ENCODE assay signal across 16 cellular contexts in the genomic region with DNA sequence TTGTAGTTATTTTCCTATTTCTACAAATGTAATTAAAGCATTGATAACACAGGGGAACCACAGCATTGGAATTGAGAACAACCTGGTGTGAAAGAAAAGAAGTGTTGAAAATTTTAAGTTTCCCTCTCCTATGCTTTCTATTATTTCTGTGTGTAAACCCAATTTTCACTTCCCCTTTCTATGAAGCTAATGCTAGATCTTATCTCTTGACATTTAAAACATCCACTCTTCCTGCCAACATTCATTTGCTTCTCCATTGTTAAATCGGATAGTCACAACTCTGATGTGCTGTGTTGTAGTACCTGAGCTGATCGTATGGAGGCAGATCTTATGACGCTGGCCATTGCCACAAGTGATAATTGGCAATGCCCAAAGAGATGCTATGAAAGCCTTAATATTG.
DNase-seq lines count a peak whose midpoint lies in the region; ATAC-seq and TF ChIP-seq lines count a peak whose summit lies in the region.
"Had no signal": no experiment of that assay in that cellular context is flagged by ENCODE, and none has a peak within 500 bp of the region (broad histone marks: within the 10 kb centered on the region; RNA-seq: fewer than 3 reads in every experiment).

No MANE protein-coding gene starts in this region.

- H3K27ac ChIP-seq in osteoblast (ENCODE audit: low read depth, low read length) (peak overlapping the region; percentile 7), left ventricle myocardium inferior (replicated peaks) (no peak overlapping the region)
- H3K27ac ChIP-seq: esophagus squamous epithelium had no signal

- no peak for TF ChIP-seq CTCF in osteoblast (IDR thresholded peaks at IDR 0.05; ENCODE audit: extremely low read depth, low read depth, low read length)
- no peak for TF ChIP-seq CTCF in left ventricle myocardium inferior (IDR thresholded peaks at IDR 0.05; ENCODE audit: borderline replicate concordance)

- peaks cover 18% of the 10 kb centered on the region for H4K20me1 ChIP-seq in osteoblast (ENCODE audit: insufficient read depth, low read length)

- H3K27me3 ChIP-seq in osteoblast (ENCODE audit: insufficient read depth, low read length) (no peaks in the 10 kb centered on the region), left ventricle myocardium inferior (ENCODE audit: low read depth) (no peaks in the 10 kb centered on the region)
- H3K27me3 ChIP-seq: esophagus squamous epithelium had no signal

- H3K4me1 ChIP-seq in osteoblast (ENCODE audit: insufficient read depth, low read length) (peaks cover 12% of the 10 kb centered on the region), left ventricle myocardium inferior (no peaks in the 10 kb centered on the region)
- H3K4me1 ChIP-seq: esophagus squamous epithelium had no signal

- H3K36me3 ChIP-seq in osteoblast (ENCODE audit: insufficient read depth, low read length) (peaks cover 4% of the 10 kb centered on the region), left ventricle myocardium inferior (no peaks in the 10 kb centered on the region)
- H3K36me3 ChIP-seq: esophagus squamous epithelium had no signal

- intact Hi-C loops in left ventricle myocardium inferior (cut with micrococcal nuclease), result no loop called here

- H2AFZ ChIP-seq in osteoblast (ENCODE audit: low read length), result no peak overlapping the region

- ATAC-seq in GM19438 (IDR thresholded peaks at IDR 0.05; ENCODE audit: low read depth, unreplicated experiment) (peak; percentile 82), HG02938 (IDR thresholded peaks at IDR 0.05; ENCODE audit: unreplicated experiment) (peak; percentile 86), HG03571 (IDR thresholded peaks at IDR 0.05; ENCODE audit: unreplicated experiment) (no peak)
- ATAC-seq: activated CD8-positive, alpha-beta memory T cell treated with anti-CD3 and anti-CD28 coated beads, Interleukin-2, amount 10 ng/mL, durations not matched to agents 7 days and 5 days; activated naive CD4-positive, alpha-beta T cell treated with anti-CD3 and anti-CD28 coated beads, Interleukin-2, amount 50 U/mL, for 72 hours had no signal

- H3K4me3 ChIP-seq in osteoblast (ENCODE audit: insufficient read depth, low read length), result no peak overlapping the region
- no peak overlapping the region for H3K4me3 ChIP-seq in left ventricle myocardium inferior
- H3K4me3 ChIP-seq: esophagus squamous epithelium had no signal

- H3K79me2 ChIP-seq in osteoblast (ENCODE audit: insufficient read depth, low read length), result peaks cover 54% of the 10 kb centered on the region

- no peaks in the 10 kb centered on the region for H3K9me3 ChIP-seq in osteoblast (ENCODE audit: low read depth, low read length)
- H3K9me3 ChIP-seq in left ventricle myocardium inferior (replicated peaks), result no peaks in the 10 kb centered on the region
- H3K9me3 ChIP-seq: esophagus squamous epithelium had no signal

- peak; percentile 73 for DNase-seq in MV-4-11 (lab: John Stamatoyannopoulos, UW)
- no peak for DNase-seq in osteoblast (ENCODE audit: insufficient read length, low spot score, missing footprints)
- DNase-seq in NCI-H2029 treated with DMSO at 0.1 percent for 48 hours (lab: John Stamatoyannopoulos, UW), result no peak
- DNase-seq in left ventricle myocardium inferior, result no peak
- no peak for DNase-seq in activated CD4-positive, alpha-beta T cell treated with anti-CD3 and anti-CD28 coated beads for 48 hours
- DNase-seq: activated CD8-positive, alpha-beta memory T cell treated with anti-CD3 and anti-CD28 coated beads, Interleukin-2, amount 10 ng/mL, durations not matched to agents 7 days and 5 days; esophagus squamous epithelium; hypothalamus; KG1; NCI-H2107; nucleus accumbens; T-helper 2 cell had no signal

- no peak overlapping the region for H3K4me2 ChIP-seq in osteoblast (ENCODE audit: insufficient read depth, low read length)
